ENCODE assay signal across 15 cellular contexts in genomic region chr13:67001363-67001762, GRCh38.
"Had no signal": no experiment of that assay in that cellular context is flagged by ENCODE, and none has a peak within 500 bp of the region (broad histone marks: within the 10 kb centered on the region; RNA-seq: fewer than 3 reads in every experiment).

No MANE protein-coding gene starts in this region.

- H3K9me3 Mint-ChIP-seq: activated CD4-positive, alpha-beta memory T cell treated with anti-CD3 and anti-CD28 coated beads, Interleukin-2, amount 10 ng/mL, durations not matched to agents 7 days and 5 days had no signal

- H3K27me3 ChIP-seq: colonic mucosa, thyroid gland, uterus had no signal

- H3K4me1 Mint-ChIP-seq: activated CD4-positive, alpha-beta memory T cell treated with anti-CD3 and anti-CD28 coated beads, Interleukin-2, amount 10 ng/mL, durations not matched to agents 7 days and 5 days; activated CD4-positive, alpha-beta T cell treated with anti-CD3 and anti-CD28 coated beads for 36 hours; activated naive CD4-positive, alpha-beta T cell treated with anti-CD3 and anti-CD28 coated beads, Interleukin-2, amount 50 U/mL, for 24 hours; T-helper 17 cell had no signal

- DNase-seq: activated CD4-positive, alpha-beta memory T cell treated with anti-CD3 and anti-CD28 coated beads, Interleukin-2, amount 10 ng/mL, durations not matched to agents 7 days and 5 days; activated CD4-positive, alpha-beta T cell treated with anti-CD3 and anti-CD28 coated beads for 36 hours; activated effector memory CD4-positive, alpha-beta T cell treated with Interleukin-2 at 50 U/mL for 16 hours; activated T-cell treated with anti-CD3 and anti-CD28 coated beads, Interleukin-2, amount 50 U/mL, for 24 hours; colonic mucosa; effector CD4-positive, alpha-beta T cell; foreskin fibroblast; left ventricle myocardium superior; pancreas; stimulated activated CD4-positive, alpha-beta T cell treated with anti-CD3 and anti-CD28 coated beads, Interleukin-1b, Interleukin-23, amount 100 ng/mL, for 48 hours; T-helper 17 cell; thyroid gland; uterus; WERI-Rb-1 had no signal

- H3K4me3 Mint-ChIP-seq: activated CD4-positive, alpha-beta memory T cell treated with anti-CD3 and anti-CD28 coated beads, Interleukin-2, amount 10 ng/mL, durations not matched to agents 7 days and 5 days; activated CD4-positive, alpha-beta T cell treated with anti-CD3 and anti-CD28 coated beads for 36 hours; activated naive CD4-positive, alpha-beta T cell treated with anti-CD3 and anti-CD28 coated beads, Interleukin-2, amount 50 U/mL, for 24 hours; activated T-cell treated with anti-CD3 and anti-CD28 coated beads, Interleukin-2, amount 50 U/mL, for 24 hours; T-helper 17 cell had no signal

- ATAC-seq: activated CD4-positive, alpha-beta T cell treated with anti-CD3 and anti-CD28 coated beads for 36 hours; left ventricle myocardium superior; pancreas; T-helper 17 cell had no signal

- H3K27ac Mint-ChIP-seq: activated CD4-positive, alpha-beta memory T cell treated with anti-CD3 and anti-CD28 coated beads, Interleukin-2, amount 10 ng/mL, durations not matched to agents 7 days and 5 days; activated CD4-positive, alpha-beta T cell treated with anti-CD3 and anti-CD28 coated beads for 36 hours; activated naive CD4-positive, alpha-beta T cell treated with anti-CD3 and anti-CD28 coated beads, Interleukin-2, amount 50 U/mL, for 24 hours; activated T-cell treated with anti-CD3 and anti-CD28 coated beads, Interleukin-2, amount 50 U/mL, for 24 hours; T-helper 17 cell had no signal

- H3K27ac ChIP-seq: colonic mucosa, pancreas, thyroid gland, uterus, WERI-Rb-1 had no signal

- H3K4me1 ChIP-seq: colonic mucosa, pancreas, thyroid gland, uterus had no signal

- H3K36me3 ChIP-seq: colonic mucosa, pancreas, thyroid gland, uterus, WERI-Rb-1 had no signal

- H3K27me3 Mint-ChIP-seq: activated CD4-positive, alpha-beta memory T cell treated with anti-CD3 and anti-CD28 coated beads, Interleukin-2, amount 10 ng/mL, durations not matched to agents 7 days and 5 days; activated CD4-positive, alpha-beta T cell treated with anti-CD3 and anti-CD28 coated beads for 36 hours; activated naive CD4-positive, alpha-beta T cell treated with anti-CD3 and anti-CD28 coated beads, Interleukin-2, amount 50 U/mL, for 24 hours; activated T-cell treated with anti-CD3 and anti-CD28 coated beads, Interleukin-2, amount 50 U/mL, for 24 hours; T-helper 17 cell had no signal

- H3K4me3 ChIP-seq: colonic mucosa, pancreas, thyroid gland, uterus had no signal

- H3K9me3 ChIP-seq: colonic mucosa, pancreas, thyroid gland, uterus had no signal

- H3K36me3 Mint-ChIP-seq: activated naive CD4-positive, alpha-beta T cell treated with anti-CD3 and anti-CD28 coated beads, Interleukin-2, amount 50 U/mL, for 24 hours had no signal
